ENCODE assay signal across 1 cellular context in genomic region chr3:171827836-171828458, GRCh38.
TF ChIP-seq lines count a peak whose summit lies in the region.

No MANE protein-coding gene starts in this region.

TF ChIP-seq in GM12878, 131 proteins besides CTCF, POLR2A, EP300 and RAD21:
- no peak for TF ChIP-seq SREBF2 (IDR thresholded peaks at IDR 0.05; ENCODE audit: low read length)
- TF ChIP-seq CBX3 (IDR thresholded peaks at IDR 0.05; ENCODE audit: borderline replicate concordance, low read depth): no peak
